In the genomic region with DNA sequence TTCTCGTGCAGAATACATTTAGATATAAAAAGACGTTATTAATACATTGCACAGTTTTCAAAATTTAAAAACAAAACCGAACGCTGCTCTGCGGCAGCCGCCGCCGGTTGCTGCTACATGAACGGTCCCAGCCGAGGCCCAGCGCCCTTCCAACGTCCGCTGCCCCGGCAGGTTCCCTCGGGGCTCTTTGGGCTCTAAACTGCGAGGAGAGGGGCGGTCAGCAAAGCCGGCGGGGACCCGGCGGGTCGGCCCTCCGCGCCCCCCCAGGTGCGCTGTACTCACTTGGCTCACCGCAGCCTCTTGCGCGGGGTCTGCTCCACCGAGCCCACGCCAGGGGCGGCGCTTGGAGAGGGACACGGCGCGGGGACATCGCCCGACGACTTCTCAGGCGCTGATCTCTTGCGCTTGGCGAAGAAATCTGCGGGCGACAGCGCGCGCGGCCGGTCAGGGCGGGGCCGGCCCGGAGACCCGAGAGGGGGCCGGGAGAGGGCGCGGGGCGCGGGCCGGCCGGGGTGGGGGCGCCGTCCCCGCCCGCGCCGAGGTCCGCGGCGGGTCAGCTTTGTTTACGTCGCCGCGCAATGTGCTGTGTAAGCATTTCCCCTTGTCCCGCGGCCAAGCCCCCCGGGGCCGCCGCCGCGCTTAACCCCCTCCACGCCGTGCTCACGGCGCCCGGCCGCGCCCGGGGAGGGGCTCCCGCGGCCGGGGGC, we compare ENCODE assay signal across 8 cellular contexts.
A peak's percentile ranks its signal among the peaks of the same experiment; 100 is the strongest.
DNase-seq lines count a peak whose midpoint lies in the region; ATAC-seq and TF ChIP-seq lines count a peak whose summit lies in the region.

No MANE protein-coding gene starts in this region.

- H3K36me3 ChIP-seq in KMS-11 (ENCODE audit: insufficient read depth) (no peaks in the 10 kb centered on the region), mucosa of stomach (ENCODE audit: control insufficient read depth, insufficient read depth, low read length) (no peaks in the 10 kb centered on the region)

- H3K4me3 ChIP-seq in KMS-11 (IDR thresholded peaks at IDR 0.05; ENCODE audit: insufficient read depth, low read depth, low read length), result no peak overlapping the region
- peak overlapping the region; percentile 25 for H3K4me3 ChIP-seq in mucosa of stomach (ENCODE audit: low read length)

- H3K4me1 ChIP-seq in KMS-11 (ENCODE audit: low read depth, poor library complexity, severe bottlenecking) (peaks cover 4% of the 10 kb centered on the region), mucosa of stomach (ENCODE audit: control insufficient read depth, insufficient read depth, low read length) (peaks cover 9% of the 10 kb centered on the region)

- H3K27me3 ChIP-seq in KMS-11 (ENCODE audit: insufficient read depth, low read depth), result peaks cover 3% of the 10 kb centered on the region; the same call in 1 of the 2 replicates
- peaks cover 14% of the 10 kb centered on the region for H3K27me3 ChIP-seq in mucosa of stomach (ENCODE audit: control insufficient read depth, insufficient read depth, low read length)

- 0 out of 2 replicates have a peak overlapping the region, but pooled peaks have one; percentile 6 for H3K4me2 ChIP-seq in KMS-11

- no peak overlapping the region; the same call in 1 of the 2 replicates for H3K9ac ChIP-seq in KMS-11
- H3K9ac ChIP-seq in mucosa of stomach (ENCODE audit: low read length), result peak overlapping the region; percentile 66

- peaks cover 13% of the 10 kb centered on the region for H3K36me3 Mint-ChIP-seq in effector memory CD8-positive, alpha-beta T cell (ENCODE audit: insufficient read depth)

- H3K27me3 Mint-ChIP-seq in effector memory CD8-positive, alpha-beta T cell, result peaks cover 6 to 9% of the 10 kb centered on the region in 2 donors

- peaks cover 10 to 17% of the 10 kb centered on the region in 2 donors for H3K4me1 Mint-ChIP-seq in effector memory CD8-positive, alpha-beta T cell (ENCODE audit: low read depth in 2 of 2)

- DNase-seq in 8988T, result peak; percentile 83
- no peak for DNase-seq in effector memory CD8-positive, alpha-beta T cell
- no peak for DNase-seq in activated naive CD4-positive, alpha-beta T cell treated with anti-CD3 and anti-CD28 coated beads, Interleukin-2, amount 50 U/mL, for 16 hours

- no peaks in the 10 kb centered on the region for H3K9me3 ChIP-seq in mucosa of stomach (ENCODE audit: control insufficient read depth, low read length)

- H4K20me1 ChIP-seq in KMS-11 (ENCODE audit: insufficient read depth), result no peaks in the 10 kb centered on the region

- H3K27ac Mint-ChIP-seq in effector memory CD8-positive, alpha-beta T cell, result no peak overlapping the region

- no peaks in the 10 kb centered on the region for H3K9me3 Mint-ChIP-seq in effector memory CD8-positive, alpha-beta T cell

- peak overlapping the region; percentile 38; the same call in 1 of the 2 replicates for H2AFZ ChIP-seq in KMS-11 (ENCODE audit: low read depth)

- H3K4me3 Mint-ChIP-seq in effector memory CD8-positive, alpha-beta T cell, result peak overlapping the region; percentile 71 to 76

- no peaks in the 10 kb centered on the region for H3K79me2 ChIP-seq in KMS-11 (ENCODE audit: insufficient read depth, low read depth)

- no peak for TF ChIP-seq CTCF in KMS-11 (conservative IDR thresholded peaks at IDR 0.05; ENCODE audit: low read depth, low read length)

- ATAC-seq in effector memory CD8-positive, alpha-beta T cell (replicated peaks), result no peak
- ATAC-seq in HG03159 (IDR thresholded peaks at IDR 0.05; ENCODE audit: unreplicated experiment) (no peak), GM21528 (IDR thresholded peaks at IDR 0.05; ENCODE audit: low FRiP score, unreplicated experiment) (no peak), GM21723 (IDR thresholded peaks at IDR 0.05; ENCODE audit: unreplicated experiment) (no peak)

- H3K27ac ChIP-seq in KMS-11, result no peak overlapping the region
